13 cellular contexts compared by ENCODE assay signal in the genomic region with DNA sequence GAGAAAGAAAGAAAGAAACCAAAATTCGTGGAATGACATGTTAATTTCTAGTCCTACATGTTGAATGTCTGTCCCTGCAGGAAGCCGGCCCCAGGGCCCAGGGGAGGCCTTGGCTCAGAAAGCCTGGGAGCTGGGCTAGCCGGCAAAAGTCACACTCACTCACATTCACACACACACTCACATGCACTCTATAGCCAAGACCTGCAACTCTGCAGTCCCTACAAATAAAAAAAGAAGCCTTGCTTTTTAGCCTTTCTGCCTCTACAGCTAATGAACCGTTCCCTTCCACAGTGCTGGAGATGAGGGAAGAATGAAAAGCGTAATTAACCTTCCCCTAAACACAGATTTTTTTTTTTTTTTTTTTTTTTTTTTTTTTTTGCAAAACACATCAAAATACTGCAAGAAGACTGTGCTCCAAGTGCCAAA. TPM values are rescaled to one million over a fixed set of nuclear protein-coding genes. Genes with fewer than 3 reads are reported as not detected.
A peak's percentile ranks its signal among the peaks of the same experiment; 100 is the strongest.
DNase-seq lines count a peak whose midpoint lies in the region; ATAC-seq and TF ChIP-seq lines count a peak whose summit lies in the region.
"Had no signal": no experiment of that assay in that cellular context is flagged by ENCODE, and none has a peak within 500 bp of the region (broad histone marks: within the 10 kb centered on the region; RNA-seq: fewer than 3 reads in every experiment).

No MANE protein-coding gene starts in this region.

- no peak for ATAC-seq in SK-N-SH treated with all-trans-retinoic acid at 6 μM for 48 hours
- ATAC-seq: natural killer cell had no signal

- H3K79me2 ChIP-seq in SK-N-SH (ENCODE audit: insufficient read depth) = no peaks in the 10 kb centered on the region
- H3K79me2 ChIP-seq in MM.1S (ENCODE audit: low read length) = no peaks in the 10 kb centered on the region

- TF ChIP-seq EP300 in SK-N-SH (IDR thresholded peaks at IDR 0.05; ENCODE audit: borderline replicate concordance in 1 of 2, low read depth in 1 of 2, low read length in 1 of 2) = no peak

- H3K9me3 ChIP-seq in SK-N-SH = no peaks in the 10 kb centered on the region
- H3K9me3 ChIP-seq in spleen = no peaks in the 10 kb centered on the region
- H3K9me3 ChIP-seq in MM.1S (replicated peaks; ENCODE audit: insufficient read depth, low read length) = no peaks in the 10 kb centered on the region
- no peaks in the 10 kb centered on the region for H3K9me3 ChIP-seq in vagina

- intact Hi-C loops in spleen (cut with DNase I; ENCODE audit: low total_unique reads) (no loop called here), vagina (cut with DNase I) (no loop called here)

- no peak overlapping the region for H3K4me2 ChIP-seq in SK-N-SH
- H3K4me2 ChIP-seq in MM.1S (ENCODE audit: low read depth, low read length) = no peak overlapping the region

- H4K20me1 ChIP-seq in SK-N-SH (ENCODE audit: insufficient read depth) = no peaks in the 10 kb centered on the region
- H4K20me1 ChIP-seq in MM.1S (ENCODE audit: insufficient read depth, low read length) = no peaks in the 10 kb centered on the region

- no peak overlapping the region for H3K9ac ChIP-seq in SK-N-SH
- H3K9ac ChIP-seq in MM.1S (ENCODE audit: low read length) = no peak overlapping the region

- no peaks in the 10 kb centered on the region for H3F3A ChIP-seq in SK-N-SH (replicated peaks; ENCODE audit: insufficient read depth)
- 0 out of 2 replicates have a peak, but pooled peaks cover 7% of the 10 kb centered on the region for H3F3A ChIP-seq in MM.1S (ENCODE audit: insufficient read depth, low read length)

- CTCF ChIA-PET in SK-N-SH (lab: Yijun Ruan, JAX) = interaction anchor here (1.0 to 14.6 kb wide), 5 partner anchors 10 to 526 kb away, joined by 3 to 322 read pairs (median 8); no protein-coding TSS in a partner anchor

- no peak for TF ChIP-seq CTCF in SK-N-SH (IDR thresholded peaks at IDR 0.05)
- no peak for TF ChIP-seq CTCF in coronary artery (IDR thresholded peaks at IDR 0.05)
- TF ChIP-seq CTCF in spleen (IDR thresholded peaks at IDR 0.05 in 8 of 11, conservative IDR thresholded peaks at IDR 0.05 in 3 of 11) = no peak
- TF ChIP-seq CTCF in MM.1S (IDR thresholded peaks at IDR 0.05; ENCODE audit: low read length) = no peak
- no peak for TF ChIP-seq CTCF in vagina (IDR thresholded peaks at IDR 0.05)

- TF ChIP-seq POLR2A in spleen (IDR thresholded peaks at IDR 0.05) (no peak), vagina (IDR thresholded peaks at IDR 0.05) (no peak)

- peaks cover 62% of the 10 kb centered on the region for H3K27me3 ChIP-seq in SK-N-SH (ENCODE audit: insufficient read depth)
- H3K27me3 ChIP-seq in spleen (replicated peaks in 1 of 7) = peaks cover 19 to 98% (median 72%) of the 10 kb centered on the region in 7 donors
- H3K27me3 ChIP-seq in MM.1S (replicated peaks; ENCODE audit: insufficient read depth, low read length) = peaks cover 25% of the 10 kb centered on the region
- H3K27me3 ChIP-seq in vagina = no peaks in the 10 kb centered on the region

- H3K9me2 ChIP-seq in SK-N-SH (no peaks in the 10 kb centered on the region), MM.1S (replicated peaks; ENCODE audit: insufficient read depth, low read length) (no peaks in the 10 kb centered on the region)

- H2AFZ ChIP-seq in SK-N-SH (ENCODE audit: low read depth) (no peak overlapping the region), MM.1S (ENCODE audit: low read length) (no peak overlapping the region)

- H3K4me1 ChIP-seq in SK-N-SH (ENCODE audit: control insufficient read depth in 1 of 2, insufficient read depth in 2 of 2, low read depth in 1 of 2, low read length in 1 of 2) (peaks cover 9 to 15% of the 10 kb centered on the region in 2 experiments; a peak in 1 of 4 replicates), spleen (peaks cover 29 to 64% (median 47%) of the 10 kb centered on the region in 6 donors), MM.1S (ENCODE audit: low read length) (no peaks in the 10 kb centered on the region), vagina (peaks cover 30% of the 10 kb centered on the region)

- no peaks in the 10 kb centered on the region for H3K36me3 ChIP-seq in SK-N-SH (replicated peaks in 1 of 2; ENCODE audit: control insufficient read depth in 1 of 2, insufficient read depth in 2 of 2, low read length in 1 of 2)
- H3K36me3 ChIP-seq in spleen = no peaks in the 10 kb centered on the region
- no peaks in the 10 kb centered on the region for H3K36me3 ChIP-seq in MM.1S (replicated peaks; ENCODE audit: insufficient read depth, low read length)
- H3K36me3 ChIP-seq in vagina = no peaks in the 10 kb centered on the region

- TF ChIP-seq RAD21 in SK-N-SH (IDR thresholded peaks at IDR 0.05; ENCODE audit: low read length) = no peak

- WGBS in SK-N-SH (ENCODE audit: low lambda C conversion rate) = 24% methylated on average over 5 of the region's 5 CpGs
- WGBS in spleen, 5 donors = 17 to 24% (median 19%) methylated on average over 5 of the region's 5 CpGs

- POLR2A ChIA-PET in SK-N-SH (lab: Yijun Ruan, JAX) = no interaction called here

- H3K27ac ChIP-seq in SK-N-SH (ENCODE audit: low read depth in 2 of 2, low read length in 1 of 2) = no peak overlapping the region
- H3K27ac ChIP-seq in coronary artery = peak overlapping the region in 1 of 2 donors; percentile 65
- peak overlapping the region in 6 of 8 donors; percentile 34 to 87 (median 76) for H3K27ac ChIP-seq in spleen
- no peak overlapping the region for H3K27ac ChIP-seq in MM.1S (ENCODE audit: low read length)
- no peak overlapping the region for H3K27ac ChIP-seq in vagina

- DNase-seq in SK-N-SH (peak; percentile 31), coronary artery (ENCODE audit: low spot score) (no peak), kidney tubule cell (ENCODE audit: low spot score) (peak; percentile 38), spleen (no peak), MM.1S (no peak), midbrain (lab: John Stamatoyannopoulos, UW) (no peak), vagina (ENCODE audit: extremely low spot score in 2 of 2) (no peak)
- DNase-seq: activated naive CD4-positive, alpha-beta T cell treated with Interleukin-2 at 50 U/mL for 16 hours; natural killer cell; NCI-H1105; NCI-H748 treated with DMSO at 0.1 percent for 48 hours; SIG-M5 had no signal

- H3K4me3 ChIP-seq in SK-N-SH (ENCODE audit: low read depth in 2 of 2, low read length in 1 of 2) (no peak overlapping the region), coronary artery (peak overlapping the region; percentile 59), spleen (peak overlapping the region in 5 of 8 donors; percentile 12 to 57 (median 29)), MM.1S (ENCODE audit: low read length) (no peak overlapping the region), vagina (peak overlapping the region in 1 of 2 donors; percentile 20)

TF ChIP-seq in SK-N-SH, 30 proteins besides CTCF, POLR2A, EP300 and RAD21 (continues in another document):
- TF ChIP-seq RXRA (IDR thresholded peaks at IDR 0.05; ENCODE audit: borderline replicate concordance, low read depth) = no peak
- no peak for TF ChIP-seq TEAD4 (IDR thresholded peaks at IDR 0.05; ENCODE audit: borderline replicate concordance, insufficient read depth)
- TF ChIP-seq, protein P1, sequence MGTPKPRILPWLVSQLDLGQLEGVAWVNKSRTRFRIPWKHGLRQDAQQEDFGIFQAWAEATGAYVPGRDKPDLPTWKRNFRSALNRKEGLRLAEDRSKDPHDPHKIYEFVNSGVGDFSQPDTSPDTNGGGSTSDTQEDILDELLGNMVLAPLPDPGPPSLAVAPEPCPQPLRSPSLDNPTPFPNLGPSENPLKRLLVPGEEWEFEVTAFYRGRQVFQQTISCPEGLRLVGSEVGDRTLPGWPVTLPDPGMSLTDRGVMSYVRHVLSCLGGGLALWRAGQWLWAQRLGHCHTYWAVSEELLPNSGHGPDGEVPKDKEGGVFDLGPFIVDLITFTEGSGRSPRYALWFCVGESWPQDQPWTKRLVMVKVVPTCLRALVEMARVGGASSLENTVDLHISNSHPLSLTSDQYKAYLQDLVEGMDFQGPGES (IDR thresholded peaks at IDR 0.05; ENCODE audit: low read depth, low read length) = no peak
- no peak for TF ChIP-seq GATA2 (CRISPR knock-in tag; IDR thresholded peaks at IDR 0.05)
- no peak for TF ChIP-seq FOXM1 (IDR thresholded peaks at IDR 0.05; ENCODE audit: low read depth)
- TF ChIP-seq, protein P2, sequence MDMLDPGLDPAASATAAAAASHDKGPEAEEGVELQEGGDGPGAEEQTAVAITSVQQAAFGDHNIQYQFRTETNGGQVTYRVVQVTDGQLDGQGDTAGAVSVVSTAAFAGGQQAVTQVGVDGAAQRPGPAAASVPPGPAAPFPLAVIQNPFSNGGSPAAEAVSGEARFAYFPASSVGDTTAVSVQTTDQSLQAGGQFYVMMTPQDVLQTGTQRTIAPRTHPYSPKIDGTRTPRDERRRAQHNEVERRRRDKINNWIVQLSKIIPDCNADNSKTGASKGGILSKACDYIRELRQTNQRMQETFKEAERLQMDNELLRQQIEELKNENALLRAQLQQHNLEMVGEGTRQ (IDR thresholded peaks at IDR 0.05; ENCODE audit: borderline replicate concordance, low read depth, low read length) = no peak

TF ChIP-seq in SK-N-SH treated with all-trans-retinoic acid at 6 μM for 48 hours, 23 proteins besides CTCF, POLR2A, EP300 and RAD21 (continues in another document):
- TF ChIP-seq ARNTL (CRISPR knock-in tag; IDR thresholded peaks at IDR 0.05; ENCODE audit: borderline replicate concordance, low read depth) (no peak), ZFP3 (CRISPR knock-in tag; IDR thresholded peaks at IDR 0.05) (no peak), ZNF70 (CRISPR knock-in tag; IDR thresholded peaks at IDR 0.05) (no peak), ISL1 (CRISPR knock-in tag; IDR thresholded peaks at IDR 0.05) (no peak), TOX (CRISPR knock-in tag; IDR thresholded peaks at IDR 0.05; ENCODE audit: borderline replicate concordance) (no peak), ESRRG (CRISPR knock-in tag; IDR thresholded peaks at IDR 0.05) (no peak)
- TF ChIP-seq, protein P3, sequence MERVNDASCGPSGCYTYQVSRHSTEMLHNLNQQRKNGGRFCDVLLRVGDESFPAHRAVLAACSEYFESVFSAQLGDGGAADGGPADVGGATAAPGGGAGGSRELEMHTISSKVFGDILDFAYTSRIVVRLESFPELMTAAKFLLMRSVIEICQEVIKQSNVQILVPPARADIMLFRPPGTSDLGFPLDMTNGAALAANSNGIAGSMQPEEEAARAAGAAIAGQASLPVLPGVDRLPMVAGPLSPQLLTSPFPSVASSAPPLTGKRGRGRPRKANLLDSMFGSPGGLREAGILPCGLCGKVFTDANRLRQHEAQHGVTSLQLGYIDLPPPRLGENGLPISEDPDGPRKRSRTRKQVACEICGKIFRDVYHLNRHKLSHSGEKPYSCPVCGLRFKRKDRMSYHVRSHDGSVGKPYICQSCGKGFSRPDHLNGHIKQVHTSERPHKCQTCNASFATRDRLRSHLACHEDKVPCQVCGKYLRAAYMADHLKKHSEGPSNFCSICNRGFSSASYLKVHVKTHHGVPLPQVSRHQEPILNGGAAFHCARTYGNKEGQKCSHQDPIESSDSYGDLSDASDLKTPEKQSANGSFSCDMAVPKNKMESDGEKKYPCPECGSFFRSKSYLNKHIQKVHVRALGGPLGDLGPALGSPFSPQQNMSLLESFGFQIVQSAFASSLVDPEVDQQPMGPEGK (CRISPR knock-in tag; IDR thresholded peaks at IDR 0.05; ENCODE audit: borderline replicate concordance) = no peak

RNA-seq across cellular contexts. Expression of a gene that starts 4.4 kb away (rescaled TPM):
- polyA plus RNA-seq in SK-N-SH (2012; rRNA removed) (0.62 and 0.84 TPM in 2 replicates), spleen (1 to 10 TPM; 1.8 to 4.9 (median 2.3) TPM)
- polyA plus RNA-seq in SK-N-SH (2012; cell fraction: cytosol; rRNA removed) = 0.50 and 0.67 TPM in 2 replicates
- polyA plus RNA-seq in SK-N-SH (2012; cell fraction: nucleus; rRNA removed) = 1.1 and 1.5 TPM in 2 replicates
- total RNA-seq in spleen (10 to 100 TPM; 12.9 to 27.6 (median 17.2) TPM), vagina (16.0 TPM)

Comparison
In these comparisons a context has a peak if more than half of its experiments do, and no peak if none do; other contexts are left out.
1. DNase-seq: peak in SK-N-SH (single experiment) and kidney tubule cell (single experiment); none in coronary artery (single experiment), spleen (single experiment), MM.1S (single experiment), midbrain (single experiment) and vagina (0 of 2).
2. H3K27ac ChIP-seq: peak in spleen (6 of 8); none in SK-N-SH (0 of 2), MM.1S (single experiment) and vagina (single experiment).
3. H3K4me3 ChIP-seq: peak in coronary artery (single experiment) and spleen (5 of 8); none in SK-N-SH (0 of 2) and MM.1S (single experiment).